ENCODE assay signal across 20 cellular contexts in genomic region chr7:76179686-76180085, GRCh38. TPM values are rescaled to one million over a fixed set of nuclear protein-coding genes. Genes with fewer than 3 reads are reported as not detected.
"Had no signal": no experiment of that assay in that cellular context is flagged by ENCODE, and none has a peak within 500 bp of the region (broad histone marks: within the 10 kb centered on the region; RNA-seq: fewer than 3 reads in every experiment).

No MANE protein-coding gene starts in this region.

- ATAC-seq: natural killer cell; right cardiac atrium; stimulated activated effector memory CD8-positive, alpha-beta T cell treated with anti-CD3 and anti-CD28 coated beads, Interleukin-12 subunit alpha, Interleukin-12 subunit beta, amount 100 ng/mL, for 72 hours; stimulated activated naive CD8-positive, alpha-beta T cell treated with anti-CD3 and anti-CD28 coated beads, Interleukin-15, amount 100 ng/mL, for 72 hours had no signal

- H3K27ac Mint-ChIP-seq: mesothelial cell of epicardium; naive B cell; natural killer cell; nephron progenitor cell; neural progenitor cell; stimulated activated effector memory CD8-positive, alpha-beta T cell treated with anti-CD3 and anti-CD28 coated beads, Interleukin-12 subunit alpha, Interleukin-12 subunit beta, amount 100 ng/mL, for 72 hours; stimulated activated naive CD8-positive, alpha-beta T cell treated with anti-CD3 and anti-CD28 coated beads, Interleukin-15, amount 100 ng/mL, for 72 hours had no signal

- H3K36me3 Mint-ChIP-seq: mesothelial cell of epicardium; naive B cell; natural killer cell; neural progenitor cell; stimulated activated effector memory CD8-positive, alpha-beta T cell treated with anti-CD3 and anti-CD28 coated beads, Interleukin-12 subunit alpha, Interleukin-12 subunit beta, amount 100 ng/mL, for 72 hours had no signal

- H3K9me3 Mint-ChIP-seq: mesothelial cell of epicardium; naive B cell; natural killer cell; nephron progenitor cell; neural progenitor cell; stimulated activated effector memory CD8-positive, alpha-beta T cell treated with anti-CD3 and anti-CD28 coated beads, Interleukin-12 subunit alpha, Interleukin-12 subunit beta, amount 100 ng/mL, for 72 hours; stimulated activated naive CD8-positive, alpha-beta T cell treated with anti-CD3 and anti-CD28 coated beads, Interleukin-15, amount 100 ng/mL, for 72 hours had no signal

- DNase-seq: islet precursor cell; left ventricle myocardium inferior; mesendoderm; naive B cell; natural killer cell; nephron progenitor cell; occipital lobe; retina; right cardiac atrium; sigmoid colon; small intestine; spleen; stimulated activated CD4-positive, alpha-beta T cell treated with anti-CD3 and anti-CD28 coated beads, Interleukin-4, amount 100 ng/mL, for 24 hours; stimulated activated naive CD4-positive, alpha-beta T cell; stimulated activated naive CD8-positive, alpha-beta T cell treated with anti-CD3 and anti-CD28 coated beads, Interleukin-15, amount 100 ng/mL, for 72 hours; substantia nigra had no signal

- H3K27me3 Mint-ChIP-seq: stimulated activated naive CD8-positive, alpha-beta T cell treated with anti-CD3 and anti-CD28 coated beads, Interleukin-15, amount 100 ng/mL, for 72 hours had no signal

- H3K4me3 Mint-ChIP-seq: mesothelial cell of epicardium; naive B cell; natural killer cell; nephron progenitor cell; neural progenitor cell; stimulated activated effector memory CD8-positive, alpha-beta T cell treated with anti-CD3 and anti-CD28 coated beads, Interleukin-12 subunit alpha, Interleukin-12 subunit beta, amount 100 ng/mL, for 72 hours; stimulated activated naive CD8-positive, alpha-beta T cell treated with anti-CD3 and anti-CD28 coated beads, Interleukin-15, amount 100 ng/mL, for 72 hours had no signal

RNA-seq across cellular contexts. Expression of gene SRRM3, which starts 22.0 kb away (rescaled TPM):
- total RNA-seq: mononuclear cell, natural killer cell had no signal
